In genomic region chr10:110269641-110270318, GRCh38 we compare ENCODE assay signal across 1 cellular context.
TF ChIP-seq lines count a peak whose summit lies in the region.

No MANE protein-coding gene starts in this region.

TF ChIP-seq in IMR-90, 13 proteins besides CTCF, POLR2A, EP300 and RAD21:
- TF ChIP-seq SMC3 (IDR thresholded peaks at IDR 0.05; ENCODE audit: low read depth, low read length) (no peak), RFX5 (IDR thresholded peaks at IDR 0.05; ENCODE audit: low read depth, low read length) (no peak), BHLHE40 (IDR thresholded peaks at IDR 0.05; ENCODE audit: low read depth, low read length) (no peak), NFE2L2 (IDR thresholded peaks at IDR 0.05; ENCODE audit: low read depth, low read length) (no peak), CHD1 (IDR thresholded peaks at IDR 0.05; ENCODE audit: low read depth, low read length) (no peak), MXI1 (IDR thresholded peaks at IDR 0.05; ENCODE audit: borderline replicate concordance, low read depth, low read length) (no peak), CEBPB (IDR thresholded peaks at IDR 0.05; ENCODE audit: low read depth, low read length) (no peak), MAZ (IDR thresholded peaks at IDR 0.05; ENCODE audit: borderline replicate concordance, low read depth, low read length) (no peak), RCOR1 (IDR thresholded peaks at IDR 0.05; ENCODE audit: insufficient replicate concordance, low read length) (no peak), MAFK (IDR thresholded peaks at IDR 0.05; ENCODE audit: low read depth, low read length) (no peak), FOS (IDR thresholded peaks at IDR 0.05; ENCODE audit: low read depth, low read length) (no peak)
- TF ChIP-seq, protein P1, sequence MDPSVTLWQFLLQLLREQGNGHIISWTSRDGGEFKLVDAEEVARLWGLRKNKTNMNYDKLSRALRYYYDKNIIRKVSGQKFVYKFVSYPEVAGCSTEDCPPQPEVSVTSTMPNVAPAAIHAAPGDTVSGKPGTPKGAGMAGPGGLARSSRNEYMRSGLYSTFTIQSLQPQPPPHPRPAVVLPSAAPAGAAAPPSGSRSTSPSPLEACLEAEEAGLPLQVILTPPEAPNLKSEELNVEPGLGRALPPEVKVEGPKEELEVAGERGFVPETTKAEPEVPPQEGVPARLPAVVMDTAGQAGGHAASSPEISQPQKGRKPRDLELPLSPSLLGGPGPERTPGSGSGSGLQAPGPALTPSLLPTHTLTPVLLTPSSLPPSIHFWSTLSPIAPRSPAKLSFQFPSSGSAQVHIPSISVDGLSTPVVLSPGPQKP (IDR thresholded peaks at IDR 0.05; ENCODE audit: borderline replicate concordance, low read depth, low read length), result no peak
- TF ChIP-seq, protein P2, sequence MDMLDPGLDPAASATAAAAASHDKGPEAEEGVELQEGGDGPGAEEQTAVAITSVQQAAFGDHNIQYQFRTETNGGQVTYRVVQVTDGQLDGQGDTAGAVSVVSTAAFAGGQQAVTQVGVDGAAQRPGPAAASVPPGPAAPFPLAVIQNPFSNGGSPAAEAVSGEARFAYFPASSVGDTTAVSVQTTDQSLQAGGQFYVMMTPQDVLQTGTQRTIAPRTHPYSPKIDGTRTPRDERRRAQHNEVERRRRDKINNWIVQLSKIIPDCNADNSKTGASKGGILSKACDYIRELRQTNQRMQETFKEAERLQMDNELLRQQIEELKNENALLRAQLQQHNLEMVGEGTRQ (IDR thresholded peaks at IDR 0.05; ENCODE audit: low read depth, low read length), result no peak
